ENCODE assay signal across 8 cellular contexts in genomic region chrX:153818571-153819397, GRCh38. TPM values are rescaled to one million over a fixed set of nuclear protein-coding genes. Genes with fewer than 3 reads are reported as not detected.
DNase-seq lines count a peak whose midpoint lies in the region; ATAC-seq, FAIRE-seq and TF ChIP-seq lines count a peak whose summit lies in the region.

No MANE protein-coding gene starts in this region.

- no peaks in the 10 kb centered on the region for H3K4me1 ChIP-seq in breast epithelium

- peaks cover 0 to 66% of the 10 kb centered on the region in 2 donors for H3K27me3 ChIP-seq in breast epithelium

- no peak overlapping the region for H3K27ac ChIP-seq in breast epithelium

- H3K36me3 ChIP-seq in breast epithelium = no peaks in the 10 kb centered on the region

- peaks cover 0 to 3% of the 10 kb centered on the region in 2 donors for H3K9me3 ChIP-seq in breast epithelium

- no peak for TF ChIP-seq CTCF in breast epithelium (IDR thresholded peaks at IDR 0.05)

- TF ChIP-seq POLR2A in H54 (IDR thresholded peaks at IDR 0.05; ENCODE audit: low read depth, low read length) (peak; percentile 47), breast epithelium (IDR thresholded peaks at IDR 0.05) (no peak)

- DNase-seq in A172 (ENCODE audit: low spot score) = peak; percentile 36
- DNase-seq in H54 (ENCODE audit: insufficient read length, low spot score) = peak; percentile 77
- DNase-seq in T-helper 2 cell = peak; percentile 26 to 58 (median 44)
- DNase-seq in breast epithelium (ENCODE audit: low spot score in 2 of 2) = no peak
- DNase-seq in left kidney (ENCODE audit: low read depth, low spot score) = peak; percentile 79
- peak; percentile 27 to 34 for DNase-seq in stimulated activated CD8-positive, alpha-beta memory T cell treated with anti-CD3 and anti-CD28 coated beads, Interleukin-2, amount 100 ng/mL, for 48 hours (ENCODE audit: low read depth in 2 of 2)
- no peak for DNase-seq in NAMALWA (ENCODE audit: low spot score)

- ATAC-seq in HG03159 (IDR thresholded peaks at IDR 0.05; ENCODE audit: unreplicated experiment) = no peak

- peak overlapping the region; percentile 37 to 65 (median 51) for H3K4me3 ChIP-seq in breast epithelium

- FAIRE-seq in H54 (lab: Jason Lieb, UNC) = no peak

- intact Hi-C loops in breast epithelium (cut with DNase I; ENCODE audit: low total_unique reads) = no loop called here

RNA-seq across cellular contexts. Expression of gene PDZD4, which starts 11.6 kb away (rescaled TPM):
- 8.2 and 10.5 TPM in 2 replicates for total RNA-seq in A172 (2014; rRNA removed; shearing (Covaris generic))
- 1 to 10 TPM in 2 of 3 donors, under 1 TPM in 1; 0.80 to 5.6 (median 2.9) TPM for total RNA-seq in breast epithelium

RNA-seq across cellular contexts. Expression of gene SSR4, which starts 24.3 kb away (rescaled TPM):
- total RNA-seq in A172 (2014; rRNA removed; shearing (Covaris generic)) = 227 and 287 TPM in 2 replicates
- 100 to 1,000 TPM; 112 to 252 (median 182) TPM for total RNA-seq in breast epithelium

RNA-seq across cellular contexts. Expression of gene IDH3G, which starts 24.6 kb away (rescaled TPM):
- 116 and 127 TPM in 2 replicates for total RNA-seq in A172 (2014; rRNA removed; shearing (Covaris generic))
- 10 to 100 TPM; 75.4 to 91.5 (median 76.5) TPM for total RNA-seq in breast epithelium

RNA-seq across cellular contexts. Expression of gene SRPK3, which starts 37.9 kb away (rescaled TPM):
- 0.59 and 2.2 TPM in 2 replicates for total RNA-seq in A172 (2014; rRNA removed; shearing (Covaris generic))
- 1 to 10 TPM in 2 of 3 donors, under 1 TPM in 1; 0.33 to 1.5 (median 1.3) TPM for total RNA-seq in breast epithelium

RNA-seq across cellular contexts. Expression of gene PLXNB3, which starts 54.7 kb away (rescaled TPM):
- 13.8 and 14.3 TPM in 2 replicates for total RNA-seq in A172 (2014; rRNA removed; shearing (Covaris generic))
- total RNA-seq in breast epithelium = 10 to 100 TPM; 12.3 to 17.9 (median 13.4) TPM

Comparison
In these comparisons a context has a peak if more than half of its experiments do, and no peak if none do; other contexts are left out.
1. DNase-seq: peak in A172 (single experiment), H54 (single experiment), T-helper 2 cell (5 of 5), left kidney (single experiment) and stimulated activated CD8-positive, alpha-beta memory T cell treated with anti-CD3 and anti-CD28 coated beads, Interleukin-2, amount 100 ng/mL, for 48 hours (2 of 2); none in breast epithelium (0 of 2) and NAMALWA (single experiment).